Comparison of ENCODE assay signal across 9 cellular contexts in genomic region chr7:44914992-44915607, GRCh38. TPM values are rescaled to one million over a fixed set of nuclear protein-coding genes. Genes with fewer than 3 reads are reported as not detected.
DNase-seq lines count a peak whose midpoint lies in the region; ATAC-seq and FAIRE-seq lines count a peak whose summit lies in the region.
"Had no signal": no experiment of that assay in that cellular context is flagged by ENCODE, and none has a peak within 500 bp of the region (broad histone marks: within the 10 kb centered on the region; RNA-seq: fewer than 3 reads in every experiment).

No MANE protein-coding gene starts in this region.

- H3K27ac Mint-ChIP-seq in activated naive CD8-positive, alpha-beta T cell treated with anti-CD3 and anti-CD28 coated beads for 36 hours, result peak overlapping the region; percentile 89

- no peak for FAIRE-seq in GM19239 (lab: Jason Lieb, UNC)

- no peaks in the 10 kb centered on the region for H3K36me3 Mint-ChIP-seq in activated naive CD8-positive, alpha-beta T cell treated with anti-CD3 and anti-CD28 coated beads for 36 hours

- DNase-seq in GM19239 (ENCODE audit: insufficient read length, low spot score) (peak; percentile 35), T-helper 1 cell (peak in 4 of 5 donors; percentile 39 to 61 (median 53)), GM19240 (ENCODE audit: insufficient read length, low spot score) (no peak), HCEC 1CT (no peak), EL (no peak)
- peak; percentile 88 for DNase-seq in activated naive CD8-positive, alpha-beta T cell treated with anti-CD3 and anti-CD28 coated beads for 36 hours
- DNase-seq in stimulated activated CD8-positive, alpha-beta memory T cell treated with anti-CD3 and anti-CD28 coated beads, Interleukin-12 subunit alpha, Interleukin-12 subunit beta, amount 100 ng/mL, for 24 hours (ENCODE audit: extremely low read depth), result peak; percentile 33
- DNase-seq: islet precursor cell had no signal

- H3K27me3 Mint-ChIP-seq in activated naive CD8-positive, alpha-beta T cell treated with anti-CD3 and anti-CD28 coated beads for 36 hours, result no peaks in the 10 kb centered on the region

- peaks cover 38% of the 10 kb centered on the region for H3K4me1 Mint-ChIP-seq in activated naive CD8-positive, alpha-beta T cell treated with anti-CD3 and anti-CD28 coated beads for 36 hours

- peak overlapping the region; percentile 45 for H3K4me3 Mint-ChIP-seq in activated naive CD8-positive, alpha-beta T cell treated with anti-CD3 and anti-CD28 coated beads for 36 hours

- H3K9me3 Mint-ChIP-seq in activated naive CD8-positive, alpha-beta T cell treated with anti-CD3 and anti-CD28 coated beads for 36 hours, result no peaks in the 10 kb centered on the region

- no peak for ATAC-seq in HG03196 (IDR thresholded peaks at IDR 0.05; ENCODE audit: unreplicated experiment)

RNA-seq across cellular contexts. Expression of gene PURB, which starts 29.8 kb away (rescaled TPM):
- 10 to 100 TPM; 30.1 to 31.5 TPM for total RNA-seq in activated naive CD8-positive, alpha-beta T cell treated with anti-CD3 and anti-CD28 coated beads for 36 hours

Comparison
In these comparisons a context has a peak if more than half of its experiments do, and no peak if none do; other contexts are left out.
1. DNase-seq: peak in GM19239 (single experiment), T-helper 1 cell (4 of 5), activated naive CD8-positive, alpha-beta T cell treated with anti-CD3 and anti-CD28 coated beads for 36 hours (single experiment) and stimulated activated CD8-positive, alpha-beta memory T cell treated with anti-CD3 and anti-CD28 coated beads, Interleukin-12 subunit alpha, Interleukin-12 subunit beta, amount 100 ng/mL, for 24 hours (single experiment); none in GM19240 (single experiment), HCEC 1CT (single experiment) and EL (single experiment).